In genomic region chr12:71947645-71948105, GRCh38 we compare ENCODE assay signal across 10 cellular contexts. TPM values are rescaled to one million over a fixed set of nuclear protein-coding genes. Genes with fewer than 3 reads are reported as not detected.
DNase-seq lines count a peak whose midpoint lies in the region; ATAC-seq, FAIRE-seq and TF ChIP-seq lines count a peak whose summit lies in the region.
"Had no signal": no experiment of that assay in that cellular context is flagged by ENCODE, and none has a peak within 500 bp of the region (broad histone marks: within the 10 kb centered on the region; RNA-seq: fewer than 3 reads in every experiment).

No MANE protein-coding gene starts in this region.

- CTCF ChIA-PET in OCI-LY7 (lab: Charles Lee; ENCODE audit: unreplicated experiment), result no interaction called here

- FAIRE-seq in RCC 7860 (lab: Jason Lieb, UNC), result no peak

- H3K4me3 ChIP-seq in astrocyte of the spinal cord (ENCODE audit: low read depth, low read length) (no peak overlapping the region), OCI-LY7 (ENCODE audit: low read depth, low read length, poor library complexity, severe bottlenecking) (no peak overlapping the region)
- H3K4me3 ChIP-seq: heart right ventricle had no signal

- H4K20me1 ChIP-seq in OCI-LY7 (ENCODE audit: insufficient read depth, low read length), result no peaks in the 10 kb centered on the region

- H3K4me1 ChIP-seq in OCI-LY7 (ENCODE audit: insufficient read depth, low read length, poor library complexity, severe bottlenecking), result no peaks in the 10 kb centered on the region
- H3K4me1 ChIP-seq: heart right ventricle had no signal

- TF ChIP-seq CTCF in astrocyte of the spinal cord (IDR thresholded peaks at IDR 0.05; ENCODE audit: low read depth, low read length) (no peak), OCI-LY7 (conservative IDR thresholded peaks at IDR 0.05; ENCODE audit: low read length) (no peak)

- H3K4me2 ChIP-seq in OCI-LY7 (ENCODE audit: low read length), result no peak overlapping the region

- intact Hi-C loops in left colon (cut with DNase I, micrococcal nuclease), result no loop called here
- intact Hi-C loops in OCI-LY7 (cut with micrococcal nuclease; ENCODE audit: unreplicated experiment), result no loop called here
- intact Hi-C loops in Right ventricle myocardium superior (cut with DNase I), result no loop called here

- in situ Hi-C loops in astrocyte of the spinal cord (cut with HindIII; ENCODE audit: low sequenced_read_pairs), result no loop called here

- no TSS peak for BruUV-seq in OCI-LY7 (replicated peaks; lab: Mats Ljungman, UMichigan)

- peak; percentile 89 for DNase-seq in DMS 273 (lab: John Stamatoyannopoulos, UW; ENCODE audit: unreplicated experiment)
- DNase-seq in NCI-H187 treated with DMSO at 0.1 percent for 48 hours (lab: John Stamatoyannopoulos, UW), result peak; percentile 98
- DNase-seq in astrocyte of the spinal cord (ENCODE audit: low read depth, low spot score), result peak; percentile 27
- no peak for DNase-seq in left colon
- DNase-seq in RCC 7860 (ENCODE audit: low spot score), result no peak
- no peak for DNase-seq in SIG-M5 treated with dmso at 0.1 percent for 504 hours (lab: John Stamatoyannopoulos, UW; ENCODE audit: unreplicated experiment)
- no peak for DNase-seq in OCI-LY7 (ENCODE audit: low spot score)
- no peak for DNase-seq in Right ventricle myocardium superior
- DNase-seq: activated CD4-positive, alpha-beta T cell treated with anti-CD3 and anti-CD28 coated beads for 48 hours; heart right ventricle had no signal

- ATAC-seq in left colon (peak; percentile 33), Right ventricle myocardium superior (ENCODE audit: poor library complexity) (no peak)

- no peak overlapping the region for H3K27ac ChIP-seq in OCI-LY7 (ENCODE audit: low read depth, low read length, poor library complexity, severe bottlenecking)
- H3K27ac ChIP-seq: heart right ventricle had no signal

- POLR2A ChIA-PET in OCI-LY7 (lab: Charles Lee), result interaction anchor here (0.6 kb wide), 1 partner anchor 9 kb away, joined by 3 read pairs; no protein-coding TSS in a partner anchor

- H3K9me3 ChIP-seq in OCI-LY7 (ENCODE audit: low read length), result no peaks in the 10 kb centered on the region
- H3K9me3 ChIP-seq: heart right ventricle had no signal

- no peaks in the 10 kb centered on the region for H3K79me2 ChIP-seq in OCI-LY7 (ENCODE audit: insufficient read depth, low read depth, low read length)

- no peak overlapping the region for H2AFZ ChIP-seq in OCI-LY7 (ENCODE audit: low read length)

- H3K9me2 ChIP-seq in OCI-LY7 (ENCODE audit: insufficient read depth, low read length), result no peaks in the 10 kb centered on the region

- H3K36me3 ChIP-seq in OCI-LY7 (ENCODE audit: insufficient read depth, low read length), result no peaks in the 10 kb centered on the region
- H3K36me3 ChIP-seq: heart right ventricle had no signal

RNA-seq across cellular contexts. Expression of gene TPH2, which starts 9.0 kb away (rescaled TPM):
- total RNA-seq in left colon, result not detected
- not detected in 2 replicates for total RNA-seq in OCI-LY7 (2014; rRNA removed; shearing (Covaris generic))
- total RNA-seq in OCI-LY7 (2022), result not detected in 2 replicates
- not detected for total RNA-seq in Right ventricle myocardium superior
- total RNA-seq: heart right ventricle had no signal

Comparison
In these comparisons a context has a peak if more than half of its experiments do, and no peak if none do; other contexts are left out.
1. DNase-seq: peak in DMS 273 (single experiment), NCI-H187 treated with DMSO at 0.1 percent for 48 hours (single experiment) and astrocyte of the spinal cord (single experiment); none in left colon (0 of 2), RCC 7860 (single experiment), SIG-M5 treated with dmso at 0.1 percent for 504 hours (single experiment), OCI-LY7 (single experiment) and Right ventricle myocardium superior (single experiment).